In genomic region chr18:50836521-50836957, GRCh38 we compare ENCODE assay signal across 1 cellular context.
TF ChIP-seq lines count a peak whose summit lies in the region.

No MANE protein-coding gene starts in this region.

TF ChIP-seq in SK-N-SH, 30 proteins besides CTCF, POLR2A, EP300 and RAD21 (continued from another document):
- TF ChIP-seq IRF3 (IDR thresholded peaks at IDR 0.05; ENCODE audit: low read depth, low read length) = no peak
- TF ChIP-seq POLR2AphosphoS5 (IDR thresholded peaks at IDR 0.05; ENCODE audit: low read depth, low read length) = peak; percentile 66; the same call in 1 of the 2 replicates
- peak; percentile 81; the same call in 1 of the 2 replicates for TF ChIP-seq USF1 (IDR thresholded peaks at IDR 0.05; ENCODE audit: borderline replicate concordance, low read depth)
- no peak for TF ChIP-seq YY1 (IDR thresholded peaks at IDR 0.05; ENCODE audit: low read depth)
- no peak for TF ChIP-seq SIN3A (IDR thresholded peaks at IDR 0.05; ENCODE audit: borderline replicate concordance, low read depth, low read length)
- TF ChIP-seq GATA2 (CRISPR knock-in tag; IDR thresholded peaks at IDR 0.05) = no peak
- TF ChIP-seq CHD2 (IDR thresholded peaks at IDR 0.05; ENCODE audit: low read length, partially characterized antibody) = no peak
- no peak for TF ChIP-seq EZH2phosphoT487 (IDR thresholded peaks at IDR 0.05; ENCODE audit: borderline replicate concordance, low read depth)
- 0 out of 2 replicates have a peak, but pooled peaks have one; percentile 18 for TF ChIP-seq RXRA (IDR thresholded peaks at IDR 0.05; ENCODE audit: borderline replicate concordance, low read depth)
- TF ChIP-seq TCF12 (IDR thresholded peaks at IDR 0.05) = peak; percentile 91
- no peak for TF ChIP-seq FOXJ3 (CRISPR knock-in tag; IDR thresholded peaks at IDR 0.05)
- TF ChIP-seq RFX5 (IDR thresholded peaks at IDR 0.05; ENCODE audit: low read length) = no peak
- TF ChIP-seq JUND (IDR thresholded peaks at IDR 0.05) = peak; percentile 91
- TF ChIP-seq ZBTB33 (IDR thresholded peaks at IDR 0.05; ENCODE audit: borderline replicate concordance, low read depth) = no peak
- no peak for TF ChIP-seq REST (IDR thresholded peaks at IDR 0.05; ENCODE audit: low read depth, low read length)
